Comparison of ENCODE assay signal across 12 cellular contexts in genomic region chr7:121267612-121268011, GRCh38.
A peak's percentile ranks its signal among the peaks of the same experiment; 100 is the strongest.
DNase-seq lines count a peak whose midpoint lies in the region; ATAC-seq and TF ChIP-seq lines count a peak whose summit lies in the region.
"Had no signal": no experiment of that assay in that cellular context is flagged by ENCODE, and none has a peak within 500 bp of the region (broad histone marks: within the 10 kb centered on the region; RNA-seq: fewer than 3 reads in every experiment).

No MANE protein-coding gene starts in this region.

- H3K36me3 ChIP-seq in adipocyte (ENCODE audit: control insufficient read depth, insufficient read depth, low read length, severe bottlenecking), result peaks cover 6% of the 10 kb centered on the region
- H3K36me3 ChIP-seq: BE2C had no signal

- H3K9me3 ChIP-seq in adipocyte (ENCODE audit: control insufficient read depth, low read length), result no peaks in the 10 kb centered on the region
- H3K9me3 ChIP-seq: BE2C had no signal

- intact Hi-C loops in sciatic nerve (cut with DNase I), result no loop called here

- peak; percentile 41 for ATAC-seq in sciatic nerve
- ATAC-seq in GM21529 (IDR thresholded peaks at IDR 0.05; ENCODE audit: unreplicated experiment), result no peak

- no peaks in the 10 kb centered on the region for H3K27me3 ChIP-seq in adipocyte (replicated peaks; ENCODE audit: control insufficient read depth, insufficient read depth, low read length)
- H3K27me3 ChIP-seq: BE2C had no signal

- no peak for TF ChIP-seq CTCF in AG10803 (conservative IDR thresholded peaks at IDR 0.05; ENCODE audit: low read length)
- TF ChIP-seq CTCF in fibroblast of the aortic adventitia (IDR thresholded peaks at IDR 0.05; ENCODE audit: insufficient read depth, low read length), result no peak

- peaks cover 11% of the 10 kb centered on the region for H3K4me1 ChIP-seq in adipocyte (ENCODE audit: control insufficient read depth, insufficient read depth, low read length)
- H3K4me1 ChIP-seq: BE2C had no signal

- H3K4me3 ChIP-seq in AG10803 (ENCODE audit: low read length), result no peak overlapping the region
- H3K4me3 ChIP-seq in adipocyte (ENCODE audit: low read length), result no peak overlapping the region
- no peak overlapping the region for H3K4me3 ChIP-seq in fibroblast of the aortic adventitia (ENCODE audit: low read depth, low read length)

- DNase-seq in AG10803 (ENCODE audit: low read depth) (peak; percentile 17), adipocyte (ENCODE audit: low read depth) (peak; percentile 50), fibroblast of the aortic adventitia (ENCODE audit: low read depth) (peak; percentile 9), sciatic nerve (ENCODE audit: low spot score) (no peak), epidermal melanocyte (ENCODE audit: insufficient read length, low spot score) (no peak), NCI-H1436 treated with DMSO at 0.1 percent for 48 hours (lab: John Stamatoyannopoulos, UW) (no peak)
- DNase-seq: BE2C; CD4-positive, alpha-beta memory T cell; DMS79; GOT3; H9 had no signal

- no peak overlapping the region for H3K9ac ChIP-seq in adipocyte (ENCODE audit: low read length)

Comparison
In these comparisons a context has a peak if more than half of its experiments do, and no peak if none do; other contexts are left out.
1. DNase-seq: peak in AG10803 (single experiment), adipocyte (single experiment) and fibroblast of the aortic adventitia (single experiment); none in sciatic nerve (single experiment), epidermal melanocyte (single experiment) and NCI-H1436 treated with DMSO at 0.1 percent for 48 hours (single experiment).